Comparison of ENCODE assay signal across 9 cellular contexts in the genomic region with DNA sequence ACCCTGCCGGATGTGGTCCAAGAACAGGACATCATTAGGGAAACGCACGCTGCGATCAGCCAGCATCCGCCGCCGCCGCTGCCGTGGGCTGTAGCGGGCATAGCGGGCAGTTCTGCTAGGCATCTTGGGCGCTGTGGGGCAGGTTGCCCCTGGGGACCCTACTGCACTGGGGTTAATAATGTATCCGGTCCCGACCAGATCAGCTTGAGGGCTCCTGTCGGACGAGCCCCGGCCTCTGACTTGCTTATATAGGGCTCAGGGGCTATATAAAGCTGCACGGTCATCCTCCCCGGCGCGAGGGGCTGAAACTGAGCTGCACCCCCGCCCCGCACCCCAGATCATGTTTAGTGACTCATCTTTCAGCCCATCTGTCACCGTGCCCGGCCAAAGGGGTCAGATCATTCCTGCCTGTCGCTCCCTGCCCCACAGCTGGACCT. TPM values are rescaled to one million over a fixed set of nuclear protein-coding genes. Genes with fewer than 3 reads are reported as not detected.
DNase-seq lines count a peak whose midpoint lies in the region; ATAC-seq and TF ChIP-seq lines count a peak whose summit lies in the region.
"Had no signal": no experiment of that assay in that cellular context is flagged by ENCODE, and none has a peak within 500 bp of the region (broad histone marks: within the 10 kb centered on the region; RNA-seq: fewer than 3 reads in every experiment).

A gene with protein sequence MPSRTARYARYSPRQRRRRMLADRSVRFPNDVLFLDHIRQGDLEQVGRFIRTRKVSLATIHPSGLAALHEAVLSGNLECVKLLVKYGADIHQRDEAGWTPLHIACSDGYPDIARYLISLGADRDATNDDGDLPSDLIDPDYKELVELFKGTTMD (minus strand): TSS at position 220 of the 437 bp plus-strand sequence. CDS start 97 bp downstream, at position 123.

- TF ChIP-seq CTCF in GM06990 (IDR thresholded peaks at IDR 0.05; ENCODE audit: insufficient read depth, low read length, poor library complexity, severe bottlenecking): no peak
- TF ChIP-seq CTCF in Panc1 (IDR thresholded peaks at IDR 0.05): no peak
- no peak for TF ChIP-seq CTCF in esophagus muscularis mucosa (IDR thresholded peaks at IDR 0.05)
- TF ChIP-seq CTCF in parathyroid adenoma (IDR thresholded peaks at IDR 0.05): no peak

- DNase-seq in GM06990 (ENCODE audit: extremely low read depth, insufficient read length): no peak
- no peak for DNase-seq in Panc1 (ENCODE audit: low read depth, low spot score)
- DNase-seq in esophagus muscularis mucosa (ENCODE audit: extremely low spot score): no peak
- DNase-seq in SW480 (ENCODE audit: low spot score): no peak
- DNase-seq in NCI-H226: no peak
- DNase-seq: posterior cingulate gyrus had no signal

- H3K27ac ChIP-seq in Panc1 (ENCODE audit: low read length): peak within 1 kb of the TSS; percentile 91
- peak within 1 kb of the TSS; percentile 82 to 96 (median 92) for H3K27ac ChIP-seq in esophagus muscularis mucosa (replicated peaks in 1 of 4)
- peak within 1 kb of the TSS; percentile 82 for H3K27ac ChIP-seq in parathyroid adenoma

- H3K9ac ChIP-seq in parathyroid adenoma: no peak within 1 kb of the TSS

- H3K9me3 ChIP-seq in Panc1 (ENCODE audit: control insufficient read depth, insufficient read depth, low read depth, low read length): no peaks in the 10 kb centered on the region
- no peaks in the 10 kb centered on the region for H3K9me3 ChIP-seq in esophagus muscularis mucosa
- no peaks in the 10 kb centered on the region for H3K9me3 ChIP-seq in parathyroid adenoma (ENCODE audit: control insufficient read depth, low read length)

- CTCF ChIA-PET in Panc1 (lab: Charles Lee): no interaction called here

- TF ChIP-seq EP300 in esophagus muscularis mucosa (IDR thresholded peaks at IDR 0.05): no peak

- TF ChIP-seq POLR2A in esophagus muscularis mucosa (IDR thresholded peaks at IDR 0.05; ENCODE audit: low read depth): peak; percentile 83

- no peak within 1 kb of the TSS for H2AFZ ChIP-seq in parathyroid adenoma

- H3K36me3 ChIP-seq in GM06990 (ENCODE audit: control insufficient read depth, insufficient read depth, low read length) (no peaks in the 10 kb centered on the region; the same call in 1 of the 2 replicates), Panc1 (ENCODE audit: control insufficient read depth, insufficient read depth, low read length) (no peaks in the 10 kb centered on the region; the same call in 1 of the 2 replicates), esophagus muscularis mucosa (peaks cover 0 to 5% (median 2%) of the 10 kb centered on the region in 4 donors), parathyroid adenoma (ENCODE audit: control insufficient read depth, insufficient read depth, low read length) (no peaks in the 10 kb centered on the region)

- BruUV-seq in Panc1 (replicated peaks; lab: Mats Ljungman, UMichigan): no TSS peak

- peak within 1 kb of the TSS; percentile 79 for H3K4me2 ChIP-seq in parathyroid adenoma (ENCODE audit: low read length)

- H3K27me3 ChIP-seq in GM06990 (replicated peaks; ENCODE audit: control insufficient read depth, insufficient read depth, low read length) (no peaks in the 10 kb centered on the region), Panc1 (ENCODE audit: control insufficient read depth, insufficient read depth, low read length) (no peaks in the 10 kb centered on the region), esophagus muscularis mucosa (no peaks in the 10 kb centered on the region), parathyroid adenoma (ENCODE audit: control insufficient read depth, insufficient read depth, low read length) (no peaks in the 10 kb centered on the region)

- peaks cover 8% of the 10 kb centered on the region for H3K79me2 ChIP-seq in parathyroid adenoma

- in situ Hi-C loops in Panc1 (cut with HindIII; ENCODE audit: low pct_unique_long_range_greater_than_20kb, low sequenced_read_pairs): no loop called here

- ATAC-seq in Panc1: no peak
- no peak for ATAC-seq in HG03045 (IDR thresholded peaks at IDR 0.05; ENCODE audit: unreplicated experiment)
- no peak for ATAC-seq in GM18909 (IDR thresholded peaks at IDR 0.05; ENCODE audit: poor library complexity, unreplicated experiment)

- H3K4me1 ChIP-seq in Panc1 (ENCODE audit: control insufficient read depth, insufficient read depth, low read length) (peaks cover 12% of the 10 kb centered on the region), esophagus muscularis mucosa (peaks cover 22 to 45% (median 34%) of the 10 kb centered on the region in 4 donors), parathyroid adenoma (peaks cover 6% of the 10 kb centered on the region)

- H3K4me3 ChIP-seq in GM06990 (replicated peaks; ENCODE audit: low read depth, low read length) (peak within 1 kb of the TSS; percentile 78), Panc1 (ENCODE audit: low read depth in 2 of 2, low read length in 2 of 2) (peak within 1 kb of the TSS; percentile 60 to 72), esophagus muscularis mucosa (peak within 1 kb of the TSS; percentile 83 to 98 (median 95)), parathyroid adenoma (ENCODE audit: low read depth, low read length) (peak within 1 kb of the TSS; percentile 96)

- POLR2A ChIA-PET in Panc1 (lab: Charles Lee): no interaction called here

- intact Hi-C loops in Panc1 (cut with micrococcal nuclease; ENCODE audit: unreplicated experiment): no loop called here
- intact Hi-C loops in esophagus muscularis mucosa (cut with DNase I): loop anchor here (5.0 kb wide), 1 partner anchor 37 kb away; a partner anchor contains a TSS

- 93% methylated on average over 26 of the region's 26 CpGs for WGBS in esophagus muscularis mucosa

RNA-seq across cellular contexts. Expression of the gene that starts here (rescaled TPM):
- total RNA-seq in Panc1 (2021; ENCODE audit: unreplicated experiment): not detected
- polyA plus RNA-seq in Panc1 (2012; ENCODE audit: insufficient read length): 0.22 TPM
- not detected for total RNA-seq in esophagus muscularis mucosa
